ENCODE assay signal across 8 cellular contexts in genomic region chr1:54944610-54945392, GRCh38. TPM values are rescaled to one million over a fixed set of nuclear protein-coding genes. Genes with fewer than 3 reads are reported as not detected.
DNase-seq lines count a peak whose midpoint lies in the region; ATAC-seq and TF ChIP-seq lines count a peak whose summit lies in the region.

No MANE protein-coding gene starts in this region.

- peak; percentile 68 for ATAC-seq in GM19035 (IDR thresholded peaks at IDR 0.05; ENCODE audit: unreplicated experiment)

- H3K9me2 ChIP-seq in neural cell (ENCODE audit: insufficient read depth, low read length) = no peaks in the 10 kb centered on the region

- intact Hi-C loops in stomach (cut with DNase I; ENCODE audit: low total_unique reads) = loop anchor here (5.0 kb wide), 1 partner anchor 52 kb away; the partner anchor contains the start of gene BSND

- no peak for TF ChIP-seq EP300 in neural cell (conservative IDR thresholded peaks at IDR 0.05; ENCODE audit: poor library complexity, severe bottlenecking)
- no peak for TF ChIP-seq EP300 in stomach (IDR thresholded peaks at IDR 0.05)

- peak; percentile 67 for TF ChIP-seq RAD21 in neural cell (conservative IDR thresholded peaks at IDR 0.05)

- H3K9me3 ChIP-seq in AG04450 (ENCODE audit: control insufficient read depth, insufficient read depth, low read length) (peaks cover 6% of the 10 kb centered on the region; the same call in 1 of the 2 replicates), neural cell (ENCODE audit: low read length) (no peaks in the 10 kb centered on the region), stomach (no peaks in the 10 kb centered on the region)

- CTCF ChIA-PET in AG04450 (lab: Charles Lee) = interaction anchor here (0.6 to 14.7 kb wide), 63 partner anchors 9 to 1640 kb away, joined by 3 to 360 read pairs (median 6); partner anchors contain the start of genes BSND and DHCR24

- H3K36me3 ChIP-seq in neural cell (ENCODE audit: insufficient read depth, low read length) = no peaks in the 10 kb centered on the region
- H3K36me3 ChIP-seq in stomach = no peaks in the 10 kb centered on the region

- TF ChIP-seq POLR2A in stomach (IDR thresholded peaks at IDR 0.05) = no peak

- 31 to 40% (median 34%) methylated on average over 9 of the region's 9 CpGs for WGBS in stomach, 5 donors

- no peaks in the 10 kb centered on the region for H3F3A ChIP-seq in neural cell (ENCODE audit: insufficient read depth, low read length, poor library complexity, severe bottlenecking)

- DNase-seq in AG04450 (ENCODE audit: low read depth, low spot score) = peak; percentile 63
- DNase-seq in LHCN-M2 (ENCODE audit: low read depth) = peak; percentile 75
- DNase-seq in RPMI7951 (ENCODE audit: low read depth) = peak; percentile 76
- DNase-seq in activated T-helper 1 cell treated with anti-CD3 and anti-CD28 coated beads, Interleukin-2, amount 50 U/mL, for 16 hours (ENCODE audit: low read depth in 1 of 2, low spot score in 1 of 2) = peak; percentile 5 to 14
- peak; percentile 91 for DNase-seq in fibroblast of pulmonary artery (ENCODE audit: low read depth)
- DNase-seq in stomach = peak; percentile 81

- H3K27ac ChIP-seq in AG04450 (ENCODE audit: low read depth, low read length) (no peak overlapping the region), neural cell (ENCODE audit: low read length) (no peak overlapping the region), stomach (no peak overlapping the region)

- no peak overlapping the region for H3K9ac ChIP-seq in neural cell (ENCODE audit: low read length)

- H3K27me3 ChIP-seq in AG04450 (ENCODE audit: control insufficient read depth, insufficient read depth, low read length) (no peaks in the 10 kb centered on the region), neural cell (ENCODE audit: insufficient read depth, low read depth, low read length) (no peaks in the 10 kb centered on the region), stomach (no peaks in the 10 kb centered on the region)

- no peaks in the 10 kb centered on the region for H3K79me2 ChIP-seq in neural cell (replicated peaks; ENCODE audit: insufficient read depth, low read length)

- no peaks in the 10 kb centered on the region for H4K20me1 ChIP-seq in neural cell (ENCODE audit: insufficient read depth)

- H3K4me1 ChIP-seq in stomach = peaks cover 0 to 16% (median 6%) of the 10 kb centered on the region in 4 donors

- peak; percentile 87 for TF ChIP-seq CTCF in AG04450 (IDR thresholded peaks at IDR 0.05; ENCODE audit: low read depth, low read length)
- peak; percentile 89 for TF ChIP-seq CTCF in fibroblast of pulmonary artery (IDR thresholded peaks at IDR 0.05; ENCODE audit: low read length, missing control alignments)
- TF ChIP-seq CTCF in neural cell (IDR thresholded peaks at IDR 0.05; ENCODE audit: poor library complexity, severe bottlenecking) = peak; percentile 70
- peak in 5 of 7 experiments; percentile 52 to 77 (median 65) for TF ChIP-seq CTCF in stomach (IDR thresholded peaks at IDR 0.05)

- H3K4me3 ChIP-seq in AG04450 (ENCODE audit: low read depth, low read length) (no peak overlapping the region), fibroblast of pulmonary artery (replicated peaks; ENCODE audit: low read depth, low read length) (no peak overlapping the region), neural cell (ENCODE audit: low read length) (no peak overlapping the region), stomach (no peak overlapping the region)

- H2AFZ ChIP-seq in neural cell (ENCODE audit: low read depth, low read length) = no peak overlapping the region

- H3K4me2 ChIP-seq in neural cell (ENCODE audit: low read length) = no peak overlapping the region

- POLR2A ChIA-PET in AG04450 (lab: Yijun Ruan, JAX) = interaction anchor here (0.6 to 2.0 kb wide), 4 partner anchors 52 to 1134 kb away, joined by 3 to 15 read pairs (median 5); partner anchors contain the start of gene DHCR24

TF ChIP-seq in neural cell, 6 proteins besides CTCF, POLR2A, EP300 and RAD21:
- TF ChIP-seq SMC3 (conservative IDR thresholded peaks at IDR 0.05; ENCODE audit: poor library complexity) (peak; percentile 68), TAF1 (IDR thresholded peaks at IDR 0.05; ENCODE audit: low read depth) (no peak)

RNA-seq across cellular contexts. Expression of gene TMEM61, which starts 35.6 kb away (rescaled TPM):
- polyA plus RNA-seq in AG04450 (2011; rRNA removed) (not detected in 2 replicates), neural cell (not detected in 2 replicates), stomach (1 to 10 TPM in 2 of 3 donors, under 1 TPM in 1; 0.76 to 5.7 (median 1.6) TPM)
- not detected in 2 replicates for polyA minus RNA-seq in AG04450 (2011; rRNA and poly(A)+ RNA removed)
- total RNA-seq in LHCN-M2 (2014; rRNA removed) (not detected in 2 replicates), stomach (100 to 1,000 TPM in 1 of 5 donors, 1 to 10 TPM in 1, under 1 TPM in 2, not detected in 1; 0.55 to 130 (median 5.2) TPM)
- polyA plus RNA-seq in LHCN-M2 (2012) = not detected
- total RNA-seq in RPMI7951 (2014; rRNA removed; shearing (Covaris generic)) = not detected in 2 replicates
- polyA minus RNA-seq in neural cell = not detected in 2 replicates

RNA-seq across cellular contexts. Expression of gene BSND, which starts 53.9 kb away (rescaled TPM):
- polyA plus RNA-seq in AG04450 (2011; rRNA removed) = not detected in 2 replicates
- not detected in 2 replicates for polyA minus RNA-seq in AG04450 (2011; rRNA and poly(A)+ RNA removed)
- not detected in 2 replicates for total RNA-seq in LHCN-M2 (2014; rRNA removed)
- not detected for polyA plus RNA-seq in LHCN-M2 (2012)
- not detected in 2 replicates for total RNA-seq in RPMI7951 (2014; rRNA removed; shearing (Covaris generic))
- polyA plus RNA-seq in neural cell = not detected in 2 replicates
- polyA minus RNA-seq in neural cell = not detected in 2 replicates
- not detected for total RNA-seq in stomach
- not detected for polyA plus RNA-seq in stomach

RNA-seq across cellular contexts. Expression of gene DHCR24, which starts 57.8 kb away (rescaled TPM):
- polyA plus RNA-seq in AG04450 (2011; rRNA removed) (60.5 and 89.0 TPM in 2 replicates), neural cell (91.3 and 103 TPM in 2 replicates), stomach (10 to 100 TPM; 20.0 to 77.5 (median 70.1) TPM)
- 178 and 224 TPM in 2 replicates for polyA minus RNA-seq in AG04450 (2011; rRNA and poly(A)+ RNA removed)
- total RNA-seq in LHCN-M2 (2014; rRNA removed) (45.1 and 54.8 TPM in 2 replicates), stomach (100 to 1,000 TPM in 1 of 5 donors, 10 to 100 TPM in 4; 25.7 to 347 (median 67.9) TPM)
- polyA plus RNA-seq in LHCN-M2 (2012) = 80.7 TPM
- total RNA-seq in RPMI7951 (2014; rRNA removed; shearing (Covaris generic)) = 63.0 and 67.8 TPM in 2 replicates
- 108 and 115 TPM in 2 replicates for polyA minus RNA-seq in neural cell

Comparison
In these comparisons a context has a peak if more than half of its experiments do, and no peak if none do; other contexts are left out.
1. DNase-seq: peak in every context shown above with its lines; median percentile 91 in fibroblast of pulmonary artery; 81 in stomach; 76 in RPMI7951; 75 in LHCN-M2; 63 in AG04450; 10 in activated T-helper 1 cell treated with anti-CD3 and anti-CD28 coated beads, Interleukin-2, amount 50 U/mL, for 16 hours.